ENCODE assay signal across 28 cellular contexts in the genomic region with DNA sequence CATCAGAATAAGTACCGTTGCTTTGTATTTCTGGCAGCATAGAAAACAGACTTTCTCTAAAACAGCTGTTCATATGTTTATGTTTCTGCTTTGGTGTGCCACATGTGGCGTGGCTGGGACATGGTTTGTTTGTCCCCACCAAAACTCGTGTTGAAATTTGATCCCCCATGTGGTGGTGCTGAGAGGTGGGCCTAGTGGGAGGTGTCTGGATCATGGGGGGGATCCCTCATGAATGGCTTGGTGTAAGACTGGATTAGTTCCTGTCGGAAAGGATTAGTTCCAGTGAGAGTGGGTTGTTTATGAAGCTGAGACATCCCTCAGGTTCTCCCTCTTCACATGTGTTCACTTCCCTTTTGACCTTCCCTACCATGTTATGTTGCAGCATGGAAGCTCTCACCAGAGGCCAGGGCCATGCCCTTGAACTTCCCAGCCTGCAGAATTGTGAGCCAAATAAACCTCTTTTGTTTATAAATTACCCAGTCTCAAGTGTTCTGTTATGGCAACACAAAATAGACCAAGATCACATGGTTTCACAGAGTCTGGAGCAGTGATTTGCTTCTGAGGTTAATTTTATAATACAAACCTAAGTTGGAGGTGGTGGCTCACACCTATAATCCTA. TPM values are rescaled to one million over a fixed set of nuclear protein-coding genes. Genes with fewer than 3 reads are reported as not detected.
DNase-seq lines count a peak whose midpoint lies in the region; ATAC-seq and TF ChIP-seq lines count a peak whose summit lies in the region.
"Had no signal": no experiment of that assay in that cellular context is flagged by ENCODE, and none has a peak within 500 bp of the region (broad histone marks: within the 10 kb centered on the region; RNA-seq: fewer than 3 reads in every experiment).

No MANE protein-coding gene starts in this region.

- H3K36me3 ChIP-seq in HEK293 (ENCODE audit: control insufficient read depth in 2 of 2, insufficient read depth in 1 of 2, low read length in 2 of 2) (no peaks in the 10 kb centered on the region), neutrophil (no peaks in the 10 kb centered on the region), upper lobe of right lung (no peaks in the 10 kb centered on the region)
- H3K36me3 ChIP-seq: HAP-1, MG63 had no signal

- CTCF ChIA-PET in HEK293 (lab: Yijun Ruan, JAX), result interaction anchor here (0.6 to 1.3 kb wide), 3 partner anchors 10 to 149 kb away, joined by 3 to 4 read pairs (median 4); no protein-coding TSS in a partner anchor

- H3K4me3 ChIP-seq in HEK293 (ENCODE audit: low read depth, low read length) (no peak overlapping the region), neutrophil (ENCODE audit: low read depth in 1 of 2, low read length in 1 of 2) (peak overlapping the region in 1 of 2 experiments; percentile 43), upper lobe of right lung (no peak overlapping the region)
- H3K4me3 ChIP-seq: GM12878, HAP-1, MG63 had no signal

- H3K9me3 ChIP-seq in HEK293 (ENCODE audit: control insufficient read depth, insufficient read depth, low read depth, low read length), result no peaks in the 10 kb centered on the region
- H3K9me3 ChIP-seq in neutrophil, result no peaks in the 10 kb centered on the region
- H3K9me3 ChIP-seq in upper lobe of right lung, result no peaks in the 10 kb centered on the region
- H3K9me3 ChIP-seq: Caco-2, HAP-1 had no signal

- H3K27ac ChIP-seq in HEK293 (ENCODE audit: extremely low read depth, low read depth, low read length), result no peak overlapping the region
- peak overlapping the region; percentile 99 for H3K27ac ChIP-seq in neutrophil
- H3K27ac ChIP-seq in upper lobe of right lung, result no peak overlapping the region
- H3K27ac ChIP-seq: 22Rv1 had no signal

- ATAC-seq in HG03095 (IDR thresholded peaks at IDR 0.05; ENCODE audit: unreplicated experiment) (no peak), upper lobe of right lung (no peak)
- ATAC-seq: CD8-positive, alpha-beta T cell; GM12878; PC-3; SK-N-SH treated with all-trans-retinoic acid at 6 μM for 48 hours had no signal

- DNase-seq in NCI-H2171 treated with DMSO at 0.1 percent for 48 hours (lab: John Stamatoyannopoulos, UW), result peak; percentile 10
- no peak for DNase-seq in NCI-H2171 (lab: John Stamatoyannopoulos, UW)
- DNase-seq in brain pericyte (ENCODE audit: low read depth, low spot score), result peak; percentile 13
- DNase-seq in activated CD4-positive, alpha-beta T cell treated with anti-CD3 and anti-CD28 coated beads, Interleukin-2, amount 50 U/mL, for 4 hours, result no peak
- DNase-seq in upper lobe of right lung, result no peak
- DNase-seq: Caco-2; CD8-positive, alpha-beta T cell; DMS 273 treated with DMSO at 0.1 percent for 48 hours; DMS79; EL; GDM1; GOT3; KBM-7; MG63; NCI-H1105 treated with DMSO at 0.1 percent for 48 hours; NCI-H146; NCI-H1930; NCI-H2107; NCI-H510A; NCI-H69; PC-3 had no signal

- POLR2A ChIA-PET in HEK293 (lab: Yijun Ruan, JAX), result no interaction called here

- intact Hi-C loops in upper lobe of right lung (cut with DNase I), result no loop called here

- TF ChIP-seq CTCF in HEK293 (tag by site-specific recombination; IDR thresholded peaks at IDR 0.05) (no peak), neutrophil (IDR thresholded peaks at IDR 0.05) (no peak), upper lobe of right lung (IDR thresholded peaks at IDR 0.05) (no peak)

- no peaks in the 10 kb centered on the region for H3K4me1 ChIP-seq in HEK293 (ENCODE audit: control insufficient read depth, insufficient read depth, low read length)
- H3K4me1 ChIP-seq in neutrophil (ENCODE audit: control insufficient read depth in 1 of 2, insufficient read depth in 1 of 2, low read depth in 1 of 2, low read length in 1 of 2), result peaks cover 62 to 81% of the 10 kb centered on the region in 2 experiments
- H3K4me1 ChIP-seq in upper lobe of right lung, result no peaks in the 10 kb centered on the region
- H3K4me1 ChIP-seq: Caco-2, HAP-1 had no signal

- H3K27me3 ChIP-seq in neutrophil, result no peaks in the 10 kb centered on the region
- H3K27me3 ChIP-seq in upper lobe of right lung, result no peaks in the 10 kb centered on the region
- H3K27me3 ChIP-seq: MG63 had no signal

TF ChIP-seq in HEK293, 187 proteins besides CTCF, POLR2A, EP300 and RAD21:
- peak; percentile 94 for TF ChIP-seq GLIS1 (tag by site-specific recombination; IDR thresholded peaks at IDR 0.05)
- TF ChIP-seq ZNF140 (tag by site-specific recombination; IDR thresholded peaks at IDR 0.05), result no peak
- TF ChIP-seq ZIC2 (tag by site-specific recombination; IDR thresholded peaks at IDR 0.05), result peak; percentile 40; the same call in 1 of the 2 replicates
- TF ChIP-seq ZNF354C (tag by site-specific recombination; IDR thresholded peaks at IDR 0.05; ENCODE audit: borderline replicate concordance, low read depth), result no peak
- TF ChIP-seq, protein P1, sequence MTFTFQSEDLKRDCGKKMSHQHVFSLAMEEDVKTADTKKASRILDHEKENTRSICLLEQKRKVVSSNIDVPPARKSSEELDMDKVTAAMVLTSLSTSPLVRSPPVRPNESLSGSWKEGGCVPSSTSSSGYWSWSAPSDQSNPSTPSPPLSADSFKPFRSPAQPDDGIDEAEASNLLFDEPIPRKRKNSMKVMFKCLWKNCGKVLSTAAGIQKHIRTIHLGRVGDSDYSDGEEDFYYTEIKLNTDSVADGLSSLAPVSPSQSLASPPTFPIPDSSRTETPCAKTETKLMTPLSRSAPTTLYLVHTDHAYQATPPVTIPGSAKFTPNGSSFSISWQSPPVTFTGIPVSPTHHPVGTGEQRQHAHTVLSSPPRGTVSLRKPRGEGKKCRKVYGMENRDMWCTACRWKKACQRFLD (tag by site-specific recombination; IDR thresholded peaks at IDR 0.05), result no peak
- no peak for TF ChIP-seq ZNF768 (tag by site-specific recombination; IDR thresholded peaks at IDR 0.05)
- no peak for TF ChIP-seq ZNF19 (tag by site-specific recombination; IDR thresholded peaks at IDR 0.05; ENCODE audit: low read depth)

RNA-seq across cellular contexts. Expression of a gene that starts 17.9 kb away (rescaled TPM):
- total RNA-seq in upper lobe of right lung, result 435 TPM

RNA-seq across cellular contexts. Expression of a gene that starts 45.5 kb away (rescaled TPM):
- 21.8 TPM for total RNA-seq in upper lobe of right lung

Comparison
In these comparisons a context has a peak if more than half of its experiments do, and no peak if none do; other contexts are left out.
1. DNase-seq: peak in NCI-H2171 treated with DMSO at 0.1 percent for 48 hours (single experiment) and brain pericyte (single experiment); none in NCI-H2171 (single experiment), activated CD4-positive, alpha-beta T cell treated with anti-CD3 and anti-CD28 coated beads, Interleukin-2, amount 50 U/mL, for 4 hours (0 of 2) and upper lobe of right lung (single experiment).